ENCODE assay signal across 28 cellular contexts in the genomic region with DNA sequence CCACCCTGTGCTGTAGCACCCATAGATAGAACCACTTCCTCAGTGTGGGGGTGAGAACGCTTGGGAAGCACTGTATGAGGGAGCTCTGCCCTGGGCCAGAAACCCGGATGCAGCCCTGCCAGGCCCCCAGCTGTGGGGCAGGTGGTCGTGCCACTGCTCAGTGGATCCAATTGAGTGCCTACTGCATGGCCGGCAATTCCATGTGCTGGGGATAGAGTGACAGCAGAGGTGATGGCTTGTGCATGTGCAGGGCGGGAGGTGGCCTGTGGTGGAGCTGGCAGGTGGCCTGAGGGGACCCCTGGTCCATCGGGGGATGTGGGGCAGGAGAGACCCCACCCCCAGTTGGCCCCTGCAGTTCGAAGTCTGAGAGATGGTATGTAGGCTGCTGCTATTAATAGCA.
"Had no signal": no experiment of that assay in that cellular context is flagged by ENCODE, and none has a peak within 500 bp of the region (broad histone marks: within the 10 kb centered on the region; RNA-seq: fewer than 3 reads in every experiment).

No MANE protein-coding gene starts in this region.

- H3K27ac ChIP-seq: neural progenitor cell, neutrophil, parathyroid adenoma, prostate gland, right atrium auricular region, right lobe of liver, sigmoid colon, stomach, thoracic aorta, thyroid gland, tibial nerve, upper lobe of left lung, vagina had no signal

- H2AFZ ChIP-seq: neural progenitor cell, parathyroid adenoma had no signal

- FAIRE-seq: small intestine, urothelium cell line had no signal

- H3K9me3 ChIP-seq: neutrophil, ovary, prostate gland, right atrium auricular region, right lobe of liver, sigmoid colon, stomach, thoracic aorta, thyroid gland, upper lobe of left lung, vagina had no signal

- H3K79me2 ChIP-seq: parathyroid adenoma had no signal

- H3K4me2 ChIP-seq: neural progenitor cell had no signal

- H3K27me3 ChIP-seq: neural progenitor cell, neutrophil, ovary, right atrium auricular region, right lobe of liver, sigmoid colon, stomach, thyroid gland, tibial nerve, upper lobe of left lung, vagina had no signal

- H3K4me3 ChIP-seq: neural progenitor cell, ovary, prostate gland, right atrium auricular region, right lobe of liver, sigmoid colon, stomach, thoracic aorta, thyroid gland, tibial nerve, upper lobe of left lung, vagina had no signal

- H3K9ac ChIP-seq: neural progenitor cell, parathyroid adenoma had no signal

- DNase-seq: naive thymus-derived CD4-positive, alpha-beta T cell; natural killer cell; nucleus accumbens; ovary; retina; right lobe of liver; sigmoid colon; small intestine; stimulated activated CD4-positive, alpha-beta T cell treated with anti-CD3 and anti-CD28 coated beads, Interleukin-15, amount 100 ng/mL, for 24 hours; stimulated activated CD4-positive, alpha-beta T cell treated with anti-CD3 and anti-CD28 coated beads, Interleukin-2, amount 100 ng/mL, for 24 hours; stimulated activated CD4-positive, alpha-beta T cell treated with anti-CD3 and anti-CD28 coated beads, Interleukin-2, amount 100 ng/mL, for 48 hours; stimulated activated CD4-positive, alpha-beta T cell treated with anti-CD3 and anti-CD28 coated beads, Interleukin-4, amount 100 ng/mL, for 24 hours; stimulated activated naive B cell treated with anti-CD40 and anti-IgM and Interleukin-4, amounts not matched to agents 10 μg/mL and 1 μg/mL and 100 μg/mL, for 72 hours; stimulated activated naive CD4-positive, alpha-beta T cell treated with Interleukin-2 at 50 U/mL for 16 hours; stomach; thyroid gland; trophoblast cell; upper lobe of left lung had no signal

- H3K4me1 ChIP-seq: parathyroid adenoma, right lobe of liver had no signal

- ATAC-seq: naive thymus-derived CD4-positive, alpha-beta T cell; natural killer cell; right lobe of liver; stimulated activated effector memory CD8-positive, alpha-beta T cell treated with anti-CD3 and anti-CD28 coated beads, Interleukin-12 subunit alpha, Interleukin-12 subunit beta, amount 100 ng/mL, for 72 hours; stimulated activated naive B cell treated with anti-CD40 and anti-IgM and Interleukin-4, amounts not matched to agents 10 μg/mL and 1 μg/mL and 100 μg/mL, for 72 hours had no signal

- H3K36me3 ChIP-seq: neural progenitor cell, neutrophil, ovary, prostate gland, right atrium auricular region, right lobe of liver, sigmoid colon, stomach, thoracic aorta, thyroid gland, upper lobe of left lung, vagina had no signal
